15 cellular contexts compared by ENCODE assay signal in genomic region chr9:125161284-125161918, GRCh38. TPM values are rescaled to one million over a fixed set of nuclear protein-coding genes. Genes with fewer than 3 reads are reported as not detected.
A peak's percentile ranks its signal among the peaks of the same experiment; 100 is the strongest.
DNase-seq lines count a peak whose midpoint lies in the region; ATAC-seq, FAIRE-seq and TF ChIP-seq lines count a peak whose summit lies in the region.
"Had no signal": no experiment of that assay in that cellular context is flagged by ENCODE, and none has a peak within 500 bp of the region (broad histone marks: within the 10 kb centered on the region; RNA-seq: fewer than 3 reads in every experiment).

No MANE protein-coding gene starts in this region.

- no peaks in the 10 kb centered on the region for H3K9me3 Mint-ChIP-seq in activated CD8-positive, alpha-beta T cell treated with anti-CD3 and anti-CD28 coated beads for 36 hours
- no peaks in the 10 kb centered on the region for H3K9me3 Mint-ChIP-seq in activated CD8-positive, alpha-beta T cell treated with anti-CD3 and anti-CD28 coated beads, Interleukin-2, amount 10 ng/mL, durations not matched to agents 7 days and 5 days (ENCODE audit: insufficient read depth)

- no peak for TF ChIP-seq RAD21 in HepG2 (CRISPR knock-in tag; IDR thresholded peaks at IDR 0.05)

- in situ Hi-C loops in mammary epithelial cell (cut with MboI; ENCODE audit: low sequenced_read_pairs in 2 of 2) (no loop called here), HepG2 (cut with HindIII; ENCODE audit: extremely low pct_ligation_motif_present, low pct_unique_long_range_greater_than_20kb) (no loop called here)

- no peaks in the 10 kb centered on the region for H3K27me3 Mint-ChIP-seq in activated CD8-positive, alpha-beta T cell treated with anti-CD3 and anti-CD28 coated beads for 36 hours
- no peaks in the 10 kb centered on the region for H3K27me3 Mint-ChIP-seq in activated CD8-positive, alpha-beta T cell treated with anti-CD3 and anti-CD28 coated beads, Interleukin-2, amount 10 ng/mL, durations not matched to agents 7 days and 5 days (ENCODE audit: low read depth)

- BruUV-seq in mammary epithelial cell (replicated peaks; lab: Mats Ljungman, UMichigan) (no TSS peak), HepG2 (replicated peaks; lab: Mats Ljungman, UMichigan) (no TSS peak)

- CTCF ChIA-PET in activated CD8-positive, alpha-beta T cell treated with anti-CD3 and anti-CD28 coated beads for 36 hours (lab: Charles Lee) = interaction anchor here (0.7 kb wide), 1 partner anchor 307 kb away, joined by 3 read pairs; no protein-coding TSS in a partner anchor
- CTCF ChIA-PET in activated CD8-positive, alpha-beta T cell treated with anti-CD3 and anti-CD28 coated beads, Interleukin-2, amount 10 ng/mL, durations not matched to agents 7 days and 5 days (lab: Charles Lee) = interaction anchor here (0.8 to 1.8 kb wide), 3 partner anchors 10 to 103 kb away, joined by 3 read pairs; no protein-coding TSS in a partner anchor
- CTCF ChIA-PET in mammary epithelial cell (lab: Charles Lee; ENCODE audit: low non-redundant PET) (no interaction called here), HepG2 (lab: Yijun Ruan, JAX; ENCODE audit: low intra/inter-chr PET ratio, low total read pairs) (no interaction called here)

- peak overlapping the region; percentile 32 for H3K27ac ChIP-seq in mammary epithelial cell (ENCODE audit: insufficient read depth, low read depth, low read length)
- H3K27ac ChIP-seq in HepG2 (ENCODE audit: extremely low read length, insufficient read depth, low read length) = no peak overlapping the region
- peak overlapping the region; percentile 8 to 28 for H3K27ac ChIP-seq in thoracic aorta
- no peak overlapping the region for H3K27ac ChIP-seq in foreskin keratinocyte
- H3K27ac ChIP-seq: SJSA1 had no signal

- dilution Hi-C loops in mammary epithelial cell (cut with HindIII; ENCODE audit: low sequenced_read_pairs) = no loop called here

- H3K36me3 ChIP-seq in mammary epithelial cell (ENCODE audit: insufficient read depth, low read length) (peaks cover 3% of the 10 kb centered on the region), HepG2 (replicated peaks in 1 of 2; ENCODE audit: control insufficient read depth in 1 of 2, insufficient read depth in 2 of 2, low read length in 2 of 2) (0 out of 5 replicates have a peak, but pooled peaks cover 0 to 10% of the 10 kb centered on the region in 2 experiments), thoracic aorta (peaks cover 4% of the 10 kb centered on the region)

- WGBS in mammary epithelial cell (ENCODE audit: low coverage, missing lambda C conversion rate) = 17% methylated on average over 3 of the region's 3 CpGs
- 67% methylated on average over 3 of the region's 3 CpGs for WGBS in HepG2 (ENCODE audit: low lambda C conversion rate)

- H3K4me2 ChIP-seq in mammary epithelial cell (ENCODE audit: insufficient read depth, low read depth, low read length) (no peak overlapping the region), HepG2 (ENCODE audit: low read depth, low read length) (no peak overlapping the region)

- no peak for DNase-seq in activated CD8-positive, alpha-beta T cell treated with anti-CD3 and anti-CD28 coated beads for 36 hours
- no peak for DNase-seq in activated CD8-positive, alpha-beta T cell treated with anti-CD3 and anti-CD28 coated beads, Interleukin-2, amount 10 ng/mL, durations not matched to agents 7 days and 5 days
- DNase-seq in mammary epithelial cell (peak; percentile 25), HepG2 (ENCODE audit: low spot score) (no peak), thoracic aorta (ENCODE audit: low spot score) (no peak), amygdala (lab: John Stamatoyannopoulos, UW) (no peak), foreskin keratinocyte (no peak)
- DNase-seq: 8988T; activated CD4-positive, alpha-beta T cell treated with anti-CD3 and anti-CD28 coated beads for 4 hours; DMS79; MM.1S; NCI-H69; stimulated activated naive CD4-positive, alpha-beta T cell had no signal

- no peaks in the 10 kb centered on the region for H3K27me3 ChIP-seq in mammary epithelial cell (ENCODE audit: insufficient read depth, low read length)
- H3K27me3 ChIP-seq in HepG2 (ENCODE audit: control insufficient read depth in 1 of 2, insufficient read depth in 2 of 2, low read length in 2 of 2) = no peaks in the 10 kb centered on the region
- no peaks in the 10 kb centered on the region for H3K27me3 ChIP-seq in thoracic aorta (replicated peaks; ENCODE audit: insufficient read depth)
- H3K27me3 ChIP-seq in foreskin keratinocyte = no peaks in the 10 kb centered on the region
- H3K27me3 ChIP-seq: SJSA1 had no signal

- POLR2A ChIA-PET in activated CD8-positive, alpha-beta T cell treated with anti-CD3 and anti-CD28 coated beads for 36 hours (lab: Charles Lee) = no interaction called here
- POLR2A ChIA-PET in activated CD8-positive, alpha-beta T cell treated with anti-CD3 and anti-CD28 coated beads, Interleukin-2, amount 10 ng/mL, durations not matched to agents 7 days and 5 days (lab: Charles Lee) = no interaction called here
- POLR2A ChIA-PET in HepG2 (lab: Yijun Ruan, JAX) = no interaction called here

- H3K9me3 ChIP-seq in mammary epithelial cell (replicated peaks; ENCODE audit: insufficient read depth, low read length) (no peaks in the 10 kb centered on the region), HepG2 (ENCODE audit: low read length) (no peaks in the 10 kb centered on the region), thoracic aorta (no peaks in the 10 kb centered on the region)
- H3K9me3 ChIP-seq: SJSA1 had no signal

- peak overlapping the region; percentile 57 for H3K27ac Mint-ChIP-seq in activated CD8-positive, alpha-beta T cell treated with anti-CD3 and anti-CD28 coated beads for 36 hours
- no peak overlapping the region for H3K27ac Mint-ChIP-seq in activated CD8-positive, alpha-beta T cell treated with anti-CD3 and anti-CD28 coated beads, Interleukin-2, amount 10 ng/mL, durations not matched to agents 7 days and 5 days

- TF ChIP-seq POLR2A in HepG2 (IDR thresholded peaks at IDR 0.05; ENCODE audit: insufficient read depth in 1 of 2, low read depth in 2 of 2, low read length in 2 of 2) = no peak

- TF ChIP-seq EP300 in HepG2 (IDR thresholded peaks at IDR 0.05; ENCODE audit: low read depth in 2 of 2, low read length in 2 of 2) (no peak), HepG2 (CRISPR knock-in tag; IDR thresholded peaks at IDR 0.05; ENCODE audit: borderline replicate concordance) (no peak)

- ATAC-seq in activated CD8-positive, alpha-beta T cell treated with anti-CD3 and anti-CD28 coated beads for 36 hours = no peak
- no peak for ATAC-seq in activated CD8-positive, alpha-beta T cell treated with anti-CD3 and anti-CD28 coated beads, Interleukin-2, amount 10 ng/mL, durations not matched to agents 7 days and 5 days
- ATAC-seq in HepG2 (no peak), thoracic aorta (ENCODE audit: insufficient number of reproducible peaks, low FRiP score, low read depth) (peak; percentile 64), foreskin keratinocyte (no peak), HG02759 (IDR thresholded peaks at IDR 0.05; ENCODE audit: unreplicated experiment) (no peak)

- H3K4me1 Mint-ChIP-seq in activated CD8-positive, alpha-beta T cell treated with anti-CD3 and anti-CD28 coated beads for 36 hours (ENCODE audit: low read depth) = peaks cover 7% of the 10 kb centered on the region
- no peaks in the 10 kb centered on the region for H3K4me1 Mint-ChIP-seq in activated CD8-positive, alpha-beta T cell treated with anti-CD3 and anti-CD28 coated beads, Interleukin-2, amount 10 ng/mL, durations not matched to agents 7 days and 5 days (ENCODE audit: low read depth)

- H2AFZ ChIP-seq in mammary epithelial cell (ENCODE audit: low read depth, low read length) = no peak overlapping the region
- H2AFZ ChIP-seq in HepG2 (ENCODE audit: low read length) = no peak overlapping the region

- no peak overlapping the region for H3K4me3 ChIP-seq in mammary epithelial cell (replicated peaks in 1 of 3; ENCODE audit: insufficient read depth in 1 of 3, low read depth in 2 of 3, low read length in 3 of 3)
- H3K4me3 ChIP-seq in HepG2 (replicated peaks in 1 of 3; ENCODE audit: insufficient read depth in 1 of 3, low read depth in 2 of 3, low read length in 3 of 3) = no peak overlapping the region
- H3K4me3 ChIP-seq in thoracic aorta = peak overlapping the region; percentile 10
- H3K4me3 ChIP-seq: SJSA1 had no signal

- no peak for FAIRE-seq in HepG2 (lab: Jason Lieb, UNC)

- TF ChIP-seq CTCF in activated CD8-positive, alpha-beta T cell treated with anti-CD3 and anti-CD28 coated beads for 36 hours (IDR thresholded peaks at IDR 0.05) = no peak
- TF ChIP-seq CTCF in mammary epithelial cell (conservative IDR thresholded peaks at IDR 0.05 in 1 of 2, IDR thresholded peaks at IDR 0.05 in 1 of 2; ENCODE audit: extremely low read depth in 1 of 2, insufficient read depth in 1 of 2, low read depth in 1 of 2, low read length in 2 of 2) (no peak), HepG2 (CRISPR knock-in tag; IDR thresholded peaks at IDR 0.05) (no peak), thoracic aorta (IDR thresholded peaks at IDR 0.05) (no peak), foreskin keratinocyte (conservative IDR thresholded peaks at IDR 0.05) (no peak)

- H3K4me1 ChIP-seq in mammary epithelial cell (ENCODE audit: insufficient read depth, low read length) = peaks cover 6% of the 10 kb centered on the region
- peaks cover 8% of the 10 kb centered on the region; the same call in 1 of the 2 replicates for H3K4me1 ChIP-seq in HepG2 (ENCODE audit: insufficient read depth, low read length)
- peaks cover 4 to 43% of the 10 kb centered on the region in 2 donors for H3K4me1 ChIP-seq in thoracic aorta (ENCODE audit: control insufficient read depth in 1 of 2, low read depth in 2 of 2)
- no peaks in the 10 kb centered on the region for H3K4me1 ChIP-seq in foreskin keratinocyte

- H3K79me2 ChIP-seq in mammary epithelial cell (ENCODE audit: insufficient read depth, low read length) (peaks cover 32% of the 10 kb centered on the region), HepG2 (ENCODE audit: insufficient read depth, low read length) (no peaks in the 10 kb centered on the region)

- no peak overlapping the region for H3K4me3 Mint-ChIP-seq in activated CD8-positive, alpha-beta T cell treated with anti-CD3 and anti-CD28 coated beads for 36 hours
- H3K4me3 Mint-ChIP-seq in activated CD8-positive, alpha-beta T cell treated with anti-CD3 and anti-CD28 coated beads, Interleukin-2, amount 10 ng/mL, durations not matched to agents 7 days and 5 days = no peak overlapping the region

- H4K20me1 ChIP-seq in mammary epithelial cell (ENCODE audit: insufficient read depth, low read length) (no peaks in the 10 kb centered on the region), HepG2 (ENCODE audit: insufficient read depth, low read length) (no peaks in the 10 kb centered on the region; the same call in 1 of the 2 replicates)

- intact Hi-C loops in activated CD8-positive, alpha-beta T cell treated with anti-CD3 and anti-CD28 coated beads for 36 hours (cut with micrococcal nuclease) = no loop called here
- intact Hi-C loops in mammary epithelial cell (cut with micrococcal nuclease) (no loop called here), HepG2 (cut with micrococcal nuclease; ENCODE audit: unreplicated experiment) (no loop called here)

- H3K9ac ChIP-seq in mammary epithelial cell (ENCODE audit: insufficient read depth, low read length) (no peak overlapping the region), HepG2 (ENCODE audit: insufficient read depth, low read depth, low read length) (no peak overlapping the region)

- H3K36me3 Mint-ChIP-seq in activated CD8-positive, alpha-beta T cell treated with anti-CD3 and anti-CD28 coated beads for 36 hours (ENCODE audit: low read depth) = peaks cover 11% of the 10 kb centered on the region
- H3K36me3 Mint-ChIP-seq in activated CD8-positive, alpha-beta T cell treated with anti-CD3 and anti-CD28 coated beads, Interleukin-2, amount 10 ng/mL, durations not matched to agents 7 days and 5 days (ENCODE audit: low read depth) = peaks cover 17% of the 10 kb centered on the region

RNA-seq across cellular contexts. Expression of gene SCAI, which starts 18.1 kb away (rescaled TPM):
- total RNA-seq in activated CD8-positive, alpha-beta T cell treated with anti-CD3 and anti-CD28 coated beads for 36 hours = 10 to 100 TPM in 1 of 2 experiments, 1 to 10 TPM in 1; 9.6 to 10.8 TPM
- total RNA-seq in activated CD8-positive, alpha-beta T cell treated with anti-CD3 and anti-CD28 coated beads, Interleukin-2, amount 10 ng/mL, durations not matched to agents 7 days and 5 days = 10 to 100 TPM; 10.7 to 10.8 TPM
- total RNA-seq in mammary epithelial cell = 1 to 10 TPM; 3.1 to 7.7 TPM
- 1.2 TPM for polyA plus RNA-seq in mammary epithelial cell
- polyA minus RNA-seq in mammary epithelial cell = 24.8 TPM
- total RNA-seq in HepG2 (2016; rRNA removed; fragmentation: Illumina TruSeq; extraction: Trizol) = 8.4 and 10.3 TPM in 2 replicates
- 6.0 and 8.4 TPM in 2 replicates for total RNA-seq in HepG2 (2016; cell fraction: cytosol; rRNA removed; fragmentation: Illumina TruSeq; extraction: Trizol; ENCODE audit: low read depth)
- 8.4 and 11.2 TPM in 2 replicates for total RNA-seq in HepG2 (2016; cell fraction: insoluble cytoplasmic fraction; rRNA removed; fragmentation: Illumina TruSeq; extraction: Trizol)
- total RNA-seq in HepG2 (2016; cell fraction: membrane; rRNA removed; fragmentation: Illumina TruSeq; extraction: Trizol) = 4.3 and 6.5 TPM in 2 replicates
- total RNA-seq in HepG2 (2016; cell fraction: nucleus; rRNA removed; fragmentation: Illumina TruSeq; extraction: Trizol) = 16.6 and 21.4 TPM in 2 replicates
- 3.7 and 4.4 TPM in 2 replicates for polyA plus RNA-seq in HepG2 (2011; rRNA removed)
- 1.3 and 2.6 TPM in 2 replicates for polyA plus RNA-seq in HepG2 (2011; cell fraction: cytosol; rRNA removed)
- polyA plus RNA-seq in HepG2 (2011; cell fraction: nucleus; rRNA removed) = 4.0 and 8.1 TPM in 2 replicates
- 1.4 and 2.2 TPM in 2 replicates for polyA plus RNA-seq in HepG2 (2012)
- 1.3 and 2.0 TPM in 2 replicates for polyA plus RNA-seq in HepG2 (2016; cell fraction: cytosol; fragmentation: Illumina TruSeq; extraction: Trizol; ENCODE audit: low read depth)
- 3.3 and 3.4 TPM in 2 replicates for polyA plus RNA-seq in HepG2 (2016; cell fraction: insoluble cytoplasmic fraction; fragmentation: Illumina TruSeq; extraction: Trizol; ENCODE audit: low read depth)
- 1.2 and 1.3 TPM in 2 replicates for polyA plus RNA-seq in HepG2 (2016; cell fraction: membrane; fragmentation: Illumina TruSeq; extraction: Trizol; ENCODE audit: low read depth)
- 9.9 and 11.1 TPM in 2 replicates for polyA plus RNA-seq in HepG2 (2016; cell fraction: nucleus; fragmentation: Illumina TruSeq; extraction: Trizol; ENCODE audit: insufficient read depth, low read depth)
- polyA minus RNA-seq in HepG2 (2011; rRNA and poly(A)+ RNA removed; ENCODE audit: low replicate concordance) = 6.7 and 25.4 TPM in 2 replicates
- polyA minus RNA-seq in HepG2 (2011; cell fraction: cytosol; rRNA and poly(A)+ RNA removed) = 2.2 and 5.9 TPM in 2 replicates
- polyA minus RNA-seq in HepG2 (2011; cell fraction: nucleus; rRNA and poly(A)+ RNA removed) = 18.9 and 20.3 TPM in 2 replicates
- total RNA-seq in thoracic aorta = 10 to 100 TPM in 1 of 2 donors, 1 to 10 TPM in 1; 5.1 to 12.4 TPM
- total RNA-seq in foreskin keratinocyte = 3.5 and 3.7 TPM in 2 replicates
- 1.1 and 1.2 TPM in 2 replicates for polyA plus RNA-seq in foreskin keratinocyte

RNA-seq across cellular contexts. Expression of gene PPP6C, which starts 28.2 kb away (rescaled TPM):
- 10 to 100 TPM; 43.1 to 44.8 TPM for total RNA-seq in activated CD8-positive, alpha-beta T cell treated with anti-CD3 and anti-CD28 coated beads for 36 hours
- 10 to 100 TPM; 47.2 to 51.9 TPM for total RNA-seq in activated CD8-positive, alpha-beta T cell treated with anti-CD3 and anti-CD28 coated beads, Interleukin-2, amount 10 ng/mL, durations not matched to agents 7 days and 5 days
- 10 to 100 TPM; 30.0 to 32.5 TPM for total RNA-seq in mammary epithelial cell
- 17.3 TPM for polyA plus RNA-seq in mammary epithelial cell
- 25.6 TPM for polyA minus RNA-seq in mammary epithelial cell
- 20.9 and 32.7 TPM in 2 replicates for total RNA-seq in HepG2 (2016; rRNA removed; fragmentation: Illumina TruSeq; extraction: Trizol)
- total RNA-seq in HepG2 (2016; cell fraction: cytosol; rRNA removed; fragmentation: Illumina TruSeq; extraction: Trizol; ENCODE audit: low read depth) = 7.3 and 8.8 TPM in 2 replicates
- 22.6 and 28.4 TPM in 2 replicates for total RNA-seq in HepG2 (2016; cell fraction: insoluble cytoplasmic fraction; rRNA removed; fragmentation: Illumina TruSeq; extraction: Trizol)
- total RNA-seq in HepG2 (2016; cell fraction: membrane; rRNA removed; fragmentation: Illumina TruSeq; extraction: Trizol) = 17.5 and 19.3 TPM in 2 replicates
- total RNA-seq in HepG2 (2016; cell fraction: nucleus; rRNA removed; fragmentation: Illumina TruSeq; extraction: Trizol) = 12.4 and 13.3 TPM in 2 replicates
- polyA plus RNA-seq in HepG2 (2011; rRNA removed) = 13.0 and 18.5 TPM in 2 replicates
- polyA plus RNA-seq in HepG2 (2011; cell fraction: cytosol; rRNA removed) = 9.8 and 15.8 TPM in 2 replicates
- 3.2 and 4.7 TPM in 2 replicates for polyA plus RNA-seq in HepG2 (2011; cell fraction: nucleus; rRNA removed)
- 16.8 and 24.2 TPM in 2 replicates for polyA plus RNA-seq in HepG2 (2012)
- 8.3 and 8.4 TPM in 2 replicates for polyA plus RNA-seq in HepG2 (2016; cell fraction: cytosol; fragmentation: Illumina TruSeq; extraction: Trizol; ENCODE audit: low read depth)
- 44.1 and 50.4 TPM in 2 replicates for polyA plus RNA-seq in HepG2 (2016; cell fraction: insoluble cytoplasmic fraction; fragmentation: Illumina TruSeq; extraction: Trizol; ENCODE audit: low read depth)
- polyA plus RNA-seq in HepG2 (2016; cell fraction: membrane; fragmentation: Illumina TruSeq; extraction: Trizol; ENCODE audit: low read depth) = 14.4 and 17.7 TPM in 2 replicates
- 18.5 and 19.5 TPM in 2 replicates for polyA plus RNA-seq in HepG2 (2016; cell fraction: nucleus; fragmentation: Illumina TruSeq; extraction: Trizol; ENCODE audit: insufficient read depth, low read depth)
- polyA minus RNA-seq in HepG2 (2011; rRNA and poly(A)+ RNA removed; ENCODE audit: low replicate concordance) = 9.8 and 19.2 TPM in 2 replicates
- polyA minus RNA-seq in HepG2 (2011; cell fraction: cytosol; rRNA and poly(A)+ RNA removed) = 15.6 and 16.9 TPM in 2 replicates
- polyA minus RNA-seq in HepG2 (2011; cell fraction: nucleus; rRNA and poly(A)+ RNA removed) = 10.2 and 11.8 TPM in 2 replicates
- 10 to 100 TPM; 33.9 to 34.9 TPM for total RNA-seq in thoracic aorta
- total RNA-seq in foreskin keratinocyte = 30.0 and 30.1 TPM in 2 replicates
- 18.8 and 21.7 TPM in 2 replicates for polyA plus RNA-seq in foreskin keratinocyte

RNA-seq across cellular contexts. Expression of gene RABEPK, which starts 38.9 kb away (rescaled TPM):
- 10 to 100 TPM; 30.0 to 30.4 TPM for total RNA-seq in activated CD8-positive, alpha-beta T cell treated with anti-CD3 and anti-CD28 coated beads for 36 hours
- 10 to 100 TPM; 15.0 to 15.3 TPM for total RNA-seq in activated CD8-positive, alpha-beta T cell treated with anti-CD3 and anti-CD28 coated beads, Interleukin-2, amount 10 ng/mL, durations not matched to agents 7 days and 5 days
- total RNA-seq in mammary epithelial cell (10 to 100 TPM; 21.7 to 25.8 TPM), HepG2 (2016; rRNA removed; fragmentation: Illumina TruSeq; extraction: Trizol) (90.0 and 103 TPM in 2 replicates), thoracic aorta (1 to 10 TPM; 8.1 to 9.9 TPM), foreskin keratinocyte (30.4 and 33.2 TPM in 2 replicates)
- polyA plus RNA-seq in mammary epithelial cell (30.6 TPM), HepG2 (2011; rRNA removed) (61.1 and 75.5 TPM in 2 replicates), foreskin keratinocyte (31.6 and 33.5 TPM in 2 replicates)
- 3.8 TPM for polyA minus RNA-seq in mammary epithelial cell
- total RNA-seq in HepG2 (2016; cell fraction: cytosol; rRNA removed; fragmentation: Illumina TruSeq; extraction: Trizol; ENCODE audit: low read depth) = 53.4 and 72.5 TPM in 2 replicates
- total RNA-seq in HepG2 (2016; cell fraction: insoluble cytoplasmic fraction; rRNA removed; fragmentation: Illumina TruSeq; extraction: Trizol) = 93.4 and 96.8 TPM in 2 replicates
- total RNA-seq in HepG2 (2016; cell fraction: membrane; rRNA removed; fragmentation: Illumina TruSeq; extraction: Trizol) = 85.0 and 123 TPM in 2 replicates
- total RNA-seq in HepG2 (2016; cell fraction: nucleus; rRNA removed; fragmentation: Illumina TruSeq; extraction: Trizol) = 41.3 and 42.3 TPM in 2 replicates
- 64.3 and 75.5 TPM in 2 replicates for polyA plus RNA-seq in HepG2 (2011; cell fraction: cytosol; rRNA removed)
- polyA plus RNA-seq in HepG2 (2011; cell fraction: nucleus; rRNA removed) = 34.1 and 38.7 TPM in 2 replicates
- polyA plus RNA-seq in HepG2 (2012) = 49.1 and 54.5 TPM in 2 replicates
- 46.9 and 76.5 TPM in 2 replicates for polyA plus RNA-seq in HepG2 (2016; cell fraction: cytosol; fragmentation: Illumina TruSeq; extraction: Trizol; ENCODE audit: low read depth)
- polyA plus RNA-seq in HepG2 (2016; cell fraction: insoluble cytoplasmic fraction; fragmentation: Illumina TruSeq; extraction: Trizol; ENCODE audit: low read depth) = 89.7 and 90.2 TPM in 2 replicates
- 64.9 and 87.8 TPM in 2 replicates for polyA plus RNA-seq in HepG2 (2016; cell fraction: membrane; fragmentation: Illumina TruSeq; extraction: Trizol; ENCODE audit: low read depth)
- 63.0 and 63.2 TPM in 2 replicates for polyA plus RNA-seq in HepG2 (2016; cell fraction: nucleus; fragmentation: Illumina TruSeq; extraction: Trizol; ENCODE audit: insufficient read depth, low read depth)
- 38.7 and 63.4 TPM in 2 replicates for polyA minus RNA-seq in HepG2 (2011; rRNA and poly(A)+ RNA removed; ENCODE audit: low replicate concordance)
- 18.4 and 19.4 TPM in 2 replicates for polyA minus RNA-seq in HepG2 (2011; cell fraction: cytosol; rRNA and poly(A)+ RNA removed)
- 12.0 and 14.9 TPM in 2 replicates for polyA minus RNA-seq in HepG2 (2011; cell fraction: nucleus; rRNA and poly(A)+ RNA removed)

Comparison
In these comparisons a context has a peak if more than half of its experiments do, and no peak if none do; other contexts are left out.
1. H3K27ac ChIP-seq: peak in mammary epithelial cell (single experiment) and thoracic aorta (2 of 2); none in HepG2 (single experiment) and foreskin keratinocyte (single experiment).
2. CTCF ChIA-PET loops: an anchor here in activated CD8-positive, alpha-beta T cell treated with anti-CD3 and anti-CD28 coated beads for 36 hours (0.7 kb wide) and activated CD8-positive, alpha-beta T cell treated with anti-CD3 and anti-CD28 coated beads, Interleukin-2, amount 10 ng/mL, durations not matched to agents 7 days and 5 days (0.8 to 1.8 kb wide); none called in mammary epithelial cell and HepG2.